Comparison of ENCODE assay signal across 1 cellular context in the genomic region with DNA sequence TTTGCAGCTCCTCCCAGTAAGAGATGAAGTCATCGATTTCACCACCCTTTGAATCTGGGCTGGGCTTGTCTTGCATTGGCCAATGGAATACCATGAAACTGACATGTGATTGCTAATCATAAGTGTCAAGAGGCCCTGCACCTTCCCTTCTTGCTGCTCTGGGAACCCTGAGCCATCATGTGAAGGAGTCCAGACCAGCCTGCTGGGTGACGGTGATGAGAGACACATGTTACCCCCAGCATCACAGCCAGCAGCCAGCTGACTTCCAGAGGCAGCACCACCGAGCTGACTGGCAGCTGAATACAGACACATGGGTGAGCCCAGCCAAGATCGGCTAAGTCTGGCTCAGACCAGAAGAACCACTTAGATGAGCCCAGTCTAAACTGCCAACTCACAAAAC.
TF ChIP-seq lines count a peak whose summit lies in the region.

No MANE protein-coding gene starts in this region.

TF ChIP-seq in HepG2, 621 proteins besides CTCF, POLR2A, EP300 and RAD21 (continued from another document):
- TF ChIP-seq, protein P1, sequence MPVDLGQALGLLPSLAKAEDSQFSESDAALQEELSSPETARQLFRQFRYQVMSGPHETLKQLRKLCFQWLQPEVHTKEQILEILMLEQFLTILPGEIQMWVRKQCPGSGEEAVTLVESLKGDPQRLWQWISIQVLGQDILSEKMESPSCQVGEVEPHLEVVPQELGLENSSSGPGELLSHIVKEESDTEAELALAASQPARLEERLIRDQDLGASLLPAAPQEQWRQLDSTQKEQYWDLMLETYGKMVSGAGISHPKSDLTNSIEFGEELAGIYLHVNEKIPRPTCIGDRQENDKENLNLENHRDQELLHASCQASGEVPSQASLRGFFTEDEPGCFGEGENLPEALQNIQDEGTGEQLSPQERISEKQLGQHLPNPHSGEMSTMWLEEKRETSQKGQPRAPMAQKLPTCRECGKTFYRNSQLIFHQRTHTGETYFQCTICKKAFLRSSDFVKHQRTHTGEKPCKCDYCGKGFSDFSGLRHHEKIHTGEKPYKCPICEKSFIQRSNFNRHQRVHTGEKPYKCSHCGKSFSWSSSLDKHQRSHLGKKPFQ (CRISPR knock-in tag; IDR thresholded peaks at IDR 0.05; ENCODE audit: insufficient replicate concordance), result no peak
- TF ChIP-seq ZKSCAN5 (CRISPR knock-in tag; IDR thresholded peaks at IDR 0.05), result no peak
